9 cellular contexts compared by ENCODE assay signal in the genomic region with DNA sequence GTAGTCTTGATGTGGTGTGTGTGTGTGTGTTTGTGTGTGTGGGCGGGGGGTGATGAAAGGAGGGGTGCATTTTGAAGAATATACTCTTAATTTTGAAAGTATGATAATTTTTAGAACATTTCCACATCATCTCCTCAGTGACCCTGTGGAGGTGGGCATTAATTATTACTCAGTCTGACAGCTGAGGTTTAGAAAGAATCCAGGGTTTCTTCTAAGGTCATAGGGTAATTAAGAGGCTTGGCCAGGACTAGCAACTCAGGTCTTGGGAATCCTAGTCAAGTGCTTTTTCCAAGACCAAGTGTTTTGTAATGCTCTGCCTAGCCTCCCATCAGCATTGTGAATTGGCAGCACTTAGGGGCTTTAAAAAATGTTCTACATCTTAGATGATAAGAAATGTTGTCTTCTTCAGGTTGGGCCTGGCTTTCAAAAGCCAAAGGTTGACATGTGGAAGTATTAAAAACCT.
DNase-seq lines count a peak whose midpoint lies in the region; ATAC-seq and TF ChIP-seq lines count a peak whose summit lies in the region.
"Had no signal": no experiment of that assay in that cellular context is flagged by ENCODE, and none has a peak within 500 bp of the region (broad histone marks: within the 10 kb centered on the region; RNA-seq: fewer than 3 reads in every experiment).

No MANE protein-coding gene starts in this region.

- CTCF ChIA-PET in naive thymus-derived CD4-positive, alpha-beta T cell (lab: Charles Lee), result no interaction called here

- ATAC-seq in naive thymus-derived CD4-positive, alpha-beta T cell, result no peak
- no peak for ATAC-seq in GM18867 (IDR thresholded peaks at IDR 0.05; ENCODE audit: unreplicated experiment)

- H3K27ac Mint-ChIP-seq in IgD-negative memory B cell (peak overlapping the region; percentile 71 to 95 (median 94)), chondrocyte (ENCODE audit: unreplicated experiment) (peak overlapping the region; percentile 92)
- peak overlapping the region; percentile 82 to 97 (median 95) for H3K27ac Mint-ChIP-seq in naive thymus-derived CD4-positive, alpha-beta T cell

- H3K27ac ChIP-seq in naive thymus-derived CD4-positive, alpha-beta T cell (ENCODE audit: low read depth, low read length), result peak overlapping the region; percentile 86

- H3K4me1 ChIP-seq in naive thymus-derived CD4-positive, alpha-beta T cell (ENCODE audit: control insufficient read depth in 2 of 2, insufficient read depth in 2 of 2, low read length in 2 of 2), result peaks cover 10 to 11% of the 10 kb centered on the region in 2 donors

- H3K36me3 Mint-ChIP-seq in IgD-negative memory B cell (no peaks in the 10 kb centered on the region), chondrocyte (ENCODE audit: low read depth) (no peaks in the 10 kb centered on the region)
- H3K36me3 Mint-ChIP-seq in naive thymus-derived CD4-positive, alpha-beta T cell, result peaks cover 0 to 16% (median 5%) of the 10 kb centered on the region in 5 donors

- H3K9me3 Mint-ChIP-seq in IgD-negative memory B cell (no peaks in the 10 kb centered on the region), chondrocyte (ENCODE audit: low read depth) (no peaks in the 10 kb centered on the region)
- no peaks in the 10 kb centered on the region for H3K9me3 Mint-ChIP-seq in naive thymus-derived CD4-positive, alpha-beta T cell

- H3K27me3 ChIP-seq in naive thymus-derived CD4-positive, alpha-beta T cell (ENCODE audit: control insufficient read depth in 2 of 2, insufficient read depth in 2 of 2, low read length in 2 of 2), result no peaks in the 10 kb centered on the region
- H3K27me3 ChIP-seq: SJSA1 had no signal

- POLR2A ChIA-PET in naive thymus-derived CD4-positive, alpha-beta T cell (lab: Charles Lee), result interaction anchor here (0.7 to 9.2 kb wide), 3 partner anchors 16 to 454 kb away, joined by 3 to 276 read pairs (median 154); no protein-coding TSS in a partner anchor

- TF ChIP-seq CTCF in chondrocyte (IDR thresholded peaks at IDR 0.05) (no peak), GM20000 (IDR thresholded peaks at IDR 0.05; ENCODE audit: extremely low read depth, missing control alignments) (no peak)

- H3K4me3 Mint-ChIP-seq in IgD-negative memory B cell, result peak overlapping the region; percentile 0 to 99 (median 98)
- H3K4me3 Mint-ChIP-seq in chondrocyte (ENCODE audit: unreplicated experiment), result no peak overlapping the region
- H3K4me3 Mint-ChIP-seq in naive thymus-derived CD4-positive, alpha-beta T cell, result peak overlapping the region; percentile 85 to 100 (median 96)

- intact Hi-C loops in naive thymus-derived CD4-positive, alpha-beta T cell (cut with micrococcal nuclease), result loop anchor here (1.0 to 5.0 kb wide), 6 partner anchors 34 to 769 kb away; a partner anchor contains a TSS

- no peaks in the 10 kb centered on the region for H3K9me3 ChIP-seq in naive thymus-derived CD4-positive, alpha-beta T cell (ENCODE audit: control insufficient read depth in 2 of 3, low read length in 3 of 3)
- H3K9me3 ChIP-seq: SJSA1 had no signal

- DNase-seq in AG08396 (ENCODE audit: low spot score) (peak; percentile 51), chondrocyte (ENCODE audit: low spot score) (no peak), GM20000 (ENCODE audit: low spot score) (no peak), NCI-H526 treated with DMSO at 0.1 percent for 48 hours (lab: John Stamatoyannopoulos, UW) (no peak), NAMALWA (ENCODE audit: low spot score) (no peak)
- DNase-seq in naive thymus-derived CD4-positive, alpha-beta T cell, result no peak

- peaks cover 0 to 11% (median 0%) of the 10 kb centered on the region in 3 experiments for H3K36me3 ChIP-seq in naive thymus-derived CD4-positive, alpha-beta T cell (ENCODE audit: control insufficient read depth in 2 of 3, insufficient read depth in 3 of 3, low read length in 3 of 3)

- no peak overlapping the region for H3K4me3 ChIP-seq in naive thymus-derived CD4-positive, alpha-beta T cell (ENCODE audit: low read length)

- H3K27me3 Mint-ChIP-seq in IgD-negative memory B cell, result no peaks in the 10 kb centered on the region
- no peaks in the 10 kb centered on the region for H3K27me3 Mint-ChIP-seq in chondrocyte (ENCODE audit: low read depth)
- no peaks in the 10 kb centered on the region for H3K27me3 Mint-ChIP-seq in naive thymus-derived CD4-positive, alpha-beta T cell

- H3K4me1 Mint-ChIP-seq in IgD-negative memory B cell (peaks cover 10 to 33% (median 30%) of the 10 kb centered on the region in 3 donors), chondrocyte (ENCODE audit: low read depth) (peaks cover 66% of the 10 kb centered on the region)
- H3K4me1 Mint-ChIP-seq in naive thymus-derived CD4-positive, alpha-beta T cell, result peaks cover 20 to 53% (median 51%) of the 10 kb centered on the region in 7 donors
